Comparison of ENCODE assay signal across 1 cellular context in genomic region chr5:174503461-174504265, GRCh38.
TF ChIP-seq lines count a peak whose summit lies in the region.

No MANE protein-coding gene starts in this region.

TF ChIP-seq in HEK293, 187 proteins besides CTCF, POLR2A, EP300 and RAD21 (continued from another document and continues in another):
- TF ChIP-seq ZNF513 (tag by site-specific recombination; IDR thresholded peaks at IDR 0.05) = no peak; the same call in 1 of the 2 replicates
- no peak for TF ChIP-seq ZNF214 (tag by site-specific recombination; IDR thresholded peaks at IDR 0.05; ENCODE audit: borderline replicate concordance)
- no peak; the same call in none of the 2 replicates for TF ChIP-seq ZNF18 (tag by site-specific recombination; IDR thresholded peaks at IDR 0.05)
- 0 out of 2 replicates have a peak, but pooled peaks have one; percentile 12 for TF ChIP-seq MZF1 (tag by site-specific recombination; IDR thresholded peaks at IDR 0.05; ENCODE audit: borderline replicate concordance)
- peak; percentile 100 for TF ChIP-seq SP7 (tag by site-specific recombination; IDR thresholded peaks at IDR 0.05)
- peak; percentile 87; the same call in 1 of the 2 replicates for TF ChIP-seq PRDM4 (tag by site-specific recombination; IDR thresholded peaks at IDR 0.05)
- TF ChIP-seq ZNF239 (tag by site-specific recombination; IDR thresholded peaks at IDR 0.05) = no peak
- TF ChIP-seq RBAK (tag by site-specific recombination; IDR thresholded peaks at IDR 0.05) = no peak
- TF ChIP-seq BCL6B (tag by site-specific recombination; IDR thresholded peaks at IDR 0.05) = no peak
- no peak for TF ChIP-seq ZNF223 (tag by site-specific recombination; IDR thresholded peaks at IDR 0.05)
- peak; percentile 82 for TF ChIP-seq GLIS2 (tag by site-specific recombination; IDR thresholded peaks at IDR 0.05)
- TF ChIP-seq KLF7 (tag by site-specific recombination; IDR thresholded peaks at IDR 0.05; ENCODE audit: borderline replicate concordance) = peak; percentile 20; the same call in 1 of the 2 replicates
- peak; percentile 44; the same call in 1 of the 2 replicates for TF ChIP-seq ZSCAN30 (tag by site-specific recombination; IDR thresholded peaks at IDR 0.05)
- TF ChIP-seq ZNF394 (tag by site-specific recombination; IDR thresholded peaks at IDR 0.05; ENCODE audit: borderline replicate concordance) = peak; percentile 91
- TF ChIP-seq ZNF169 (tag by site-specific recombination; IDR thresholded peaks at IDR 0.05) = no peak
- TF ChIP-seq ZNF26 (tag by site-specific recombination; IDR thresholded peaks at IDR 0.05) = no peak
- TF ChIP-seq ZNF423 (tag by site-specific recombination; IDR thresholded peaks at IDR 0.05) = no peak
- no peak for TF ChIP-seq ZNF776 (tag by site-specific recombination; IDR thresholded peaks at IDR 0.05; ENCODE audit: borderline replicate concordance)
- TF ChIP-seq ZNF626 (tag by site-specific recombination; IDR thresholded peaks at IDR 0.05) = no peak
- no peak for TF ChIP-seq ZNF155 (tag by site-specific recombination; IDR thresholded peaks at IDR 0.05)
- no peak; the same call in 1 of the 2 replicates for TF ChIP-seq ZNF596 (tag by site-specific recombination; IDR thresholded peaks at IDR 0.05)
- TF ChIP-seq REST (tag by site-specific recombination; IDR thresholded peaks at IDR 0.05) = no peak
- TF ChIP-seq KLF1 (tag by site-specific recombination; IDR thresholded peaks at IDR 0.05) = peak; percentile 81
- TF ChIP-seq WT1 (tag by site-specific recombination; IDR thresholded peaks at IDR 0.05) = peak; percentile 98
- TF ChIP-seq ZNF366 (tag by site-specific recombination; conservative IDR thresholded peaks at IDR 0.05) = peak; percentile 96
- no peak; the same call in 1 of the 2 replicates for TF ChIP-seq ZNF362 (tag by site-specific recombination; IDR thresholded peaks at IDR 0.05)
- TF ChIP-seq ZBTB20 (tag by site-specific recombination; IDR thresholded peaks at IDR 0.05) = peak; percentile 38; the same call in 1 of the 2 replicates
- TF ChIP-seq ZNF114 (tag by site-specific recombination; IDR thresholded peaks at IDR 0.05) = no peak
- no peak; the same call in 1 of the 2 replicates for TF ChIP-seq ZNF558 (tag by site-specific recombination; IDR thresholded peaks at IDR 0.05)
- no peak for TF ChIP-seq ZNF777 (tag by site-specific recombination; IDR thresholded peaks at IDR 0.05; ENCODE audit: borderline replicate concordance)
- TF ChIP-seq ZNF501 (tag by site-specific recombination; IDR thresholded peaks at IDR 0.05) = peak; percentile 73
- TF ChIP-seq ZBTB8A (tag by site-specific recombination; IDR thresholded peaks at IDR 0.05) = peak; percentile 67
- no peak for TF ChIP-seq KLF16 (tag by site-specific recombination; IDR thresholded peaks at IDR 0.05)
- no peak for TF ChIP-seq ZNF707 (tag by site-specific recombination; IDR thresholded peaks at IDR 0.05)
- TF ChIP-seq ATF2 (tag by site-specific recombination; IDR thresholded peaks at IDR 0.05; ENCODE audit: low read depth) = peak; percentile 60
- TF ChIP-seq ZNF341 (tag by site-specific recombination; IDR thresholded peaks at IDR 0.05; ENCODE audit: low read depth) = peak; percentile 64
- TF ChIP-seq PATZ1 (tag by site-specific recombination; IDR thresholded peaks at IDR 0.05) = peak; percentile 96
- TF ChIP-seq ZNF560 (tag by site-specific recombination; IDR thresholded peaks at IDR 0.05; ENCODE audit: borderline replicate concordance) = no peak
- peak; percentile 90 for TF ChIP-seq BCL11A (tag by site-specific recombination; IDR thresholded peaks at IDR 0.05; ENCODE audit: low read depth)
- TF ChIP-seq ZBTB6 (tag by site-specific recombination; IDR thresholded peaks at IDR 0.05) = no peak
- 0 out of 2 replicates have a peak, but pooled peaks have one; percentile 21 for TF ChIP-seq HOXD13 (CRISPR knock-in tag; IDR thresholded peaks at IDR 0.05; ENCODE audit: borderline replicate concordance)
